8 cellular contexts compared by ENCODE assay signal in genomic region chr2:6917761-6918421, GRCh38. TPM values are rescaled to one million over a fixed set of nuclear protein-coding genes. Genes with fewer than 3 reads are reported as not detected.
DNase-seq lines count a peak whose midpoint lies in the region; ATAC-seq and TF ChIP-seq lines count a peak whose summit lies in the region.

No MANE protein-coding gene starts in this region.

- CTCF ChIA-PET in mammary epithelial cell (lab: Charles Lee; ENCODE audit: low non-redundant PET), result no interaction called here

- H3K36me3 ChIP-seq in mammary epithelial cell (ENCODE audit: insufficient read depth, low read length), result no peaks in the 10 kb centered on the region
- H3K36me3 ChIP-seq in lung (ENCODE audit: control insufficient read depth in 2 of 2, insufficient read depth in 2 of 2, low read length in 2 of 2), result no peaks in the 10 kb centered on the region

- H3K4me3 ChIP-seq in mammary epithelial cell (replicated peaks in 1 of 3; ENCODE audit: insufficient read depth in 1 of 3, low read depth in 2 of 3, low read length in 3 of 3) (peak overlapping the region in 2 of 3 experiments; percentile 50 to 68), lung (peak overlapping the region; percentile 83)

- H4K20me1 ChIP-seq in mammary epithelial cell (ENCODE audit: insufficient read depth, low read length), result no peaks in the 10 kb centered on the region

- no peaks in the 10 kb centered on the region for H3K36me3 Mint-ChIP-seq in CD14-positive monocyte
- peaks cover 14% of the 10 kb centered on the region for H3K36me3 Mint-ChIP-seq in type B pancreatic cell

- ATAC-seq in GM19455 (IDR thresholded peaks at IDR 0.05; ENCODE audit: unreplicated experiment) (peak; percentile 33), lung (ENCODE audit: insufficient read depth, low FRiP score) (no peak)

- H3K27me3 ChIP-seq in mammary epithelial cell (ENCODE audit: insufficient read depth, low read length) (no peaks in the 10 kb centered on the region), lung (ENCODE audit: control insufficient read depth, insufficient read depth) (no peaks in the 10 kb centered on the region)

- H3K79me2 ChIP-seq in mammary epithelial cell (ENCODE audit: insufficient read depth, low read length), result no peaks in the 10 kb centered on the region

- H3K27ac Mint-ChIP-seq in CD14-positive monocyte (peak overlapping the region in 1 of 7 donors; percentile 30), type B pancreatic cell (no peak overlapping the region)

- TF ChIP-seq RAD21 in Ishikawa (IDR thresholded peaks at IDR 0.05; ENCODE audit: low read depth), result no peak

- peaks cover 1 to 15% (median 11%) of the 10 kb centered on the region in 3 donors for H3K27me3 Mint-ChIP-seq in CD14-positive monocyte (ENCODE audit: low read depth in 3 of 3)
- no peaks in the 10 kb centered on the region for H3K27me3 Mint-ChIP-seq in type B pancreatic cell

- peak overlapping the region; percentile 48 for H3K9ac ChIP-seq in mammary epithelial cell (ENCODE audit: insufficient read depth, low read length)

- H3K9me3 ChIP-seq in mammary epithelial cell (replicated peaks; ENCODE audit: insufficient read depth, low read length) (no peaks in the 10 kb centered on the region), lung (ENCODE audit: control insufficient read depth in 2 of 2, insufficient read depth in 1 of 2, low read length in 1 of 2) (no peaks in the 10 kb centered on the region)

- in situ Hi-C loops in mammary epithelial cell (cut with MboI; ENCODE audit: low sequenced_read_pairs in 2 of 2), result no loop called here
- in situ Hi-C loops in G401 (cut with HindIII; ENCODE audit: low sequenced_read_pairs), result no loop called here

- 10% methylated on average over 2 of the region's 68 CpGs for WGBS in mammary epithelial cell (ENCODE audit: low coverage, missing lambda C conversion rate)
- WGBS in lung, 2 donors, result 0 to 1% methylated on average over 36 to 68 of the region's 68 CpGs

- H2AFZ ChIP-seq in mammary epithelial cell (ENCODE audit: low read depth, low read length), result peak overlapping the region; percentile 90

- peak overlapping the region; percentile 99 for H3K4me2 ChIP-seq in mammary epithelial cell (ENCODE audit: insufficient read depth, low read depth, low read length)

- TF ChIP-seq EP300 in Ishikawa (IDR thresholded peaks at IDR 0.05; ENCODE audit: borderline replicate concordance), result no peak

- no peak for DNase-seq in CD14-positive monocyte (ENCODE audit: low spot score)
- no peak for DNase-seq in mammary epithelial cell
- DNase-seq in lung (ENCODE audit: low spot score), result no peak
- DNase-seq in type B pancreatic cell (ENCODE audit: extremely low spot score, unreplicated experiment), result no peak
- DNase-seq in CD1c-positive myeloid dendritic cell (ENCODE audit: extremely low spot score), result no peak
- DNase-seq in G401 (ENCODE audit: low spot score), result no peak

- H3K4me3 Mint-ChIP-seq in CD14-positive monocyte, result peak overlapping the region; percentile 74 to 79
- peak overlapping the region; percentile 82 for H3K4me3 Mint-ChIP-seq in type B pancreatic cell

- no TSS peak for BruUV-seq in mammary epithelial cell (replicated peaks; lab: Mats Ljungman, UMichigan)

- intact Hi-C loops in CD14-positive monocyte (cut with micrococcal nuclease) (loop anchor here in 1 of 2 donors (10.0 kb wide), 1 partner anchor 87 kb away; no protein-coding TSS in a partner anchor), mammary epithelial cell (cut with micrococcal nuclease) (no loop called here)

- H3K4me1 ChIP-seq in mammary epithelial cell (ENCODE audit: insufficient read depth, low read length), result peaks cover 6% of the 10 kb centered on the region
- peaks cover 12 to 15% of the 10 kb centered on the region in 2 donors for H3K4me1 ChIP-seq in lung (ENCODE audit: control insufficient read depth in 2 of 2, insufficient read depth in 2 of 2, low read length in 2 of 2)

- peaks cover 12% of the 10 kb centered on the region for H3K4me1 Mint-ChIP-seq in CD14-positive monocyte
- H3K4me1 Mint-ChIP-seq in type B pancreatic cell (ENCODE audit: unreplicated experiment), result peaks cover 28% of the 10 kb centered on the region

- TF ChIP-seq CTCF in CD14-positive monocyte (IDR thresholded peaks at IDR 0.05), result no peak
- TF ChIP-seq CTCF in mammary epithelial cell (conservative IDR thresholded peaks at IDR 0.05 in 1 of 2, IDR thresholded peaks at IDR 0.05 in 1 of 2; ENCODE audit: extremely low read depth in 1 of 2, insufficient read depth in 1 of 2, low read depth in 1 of 2, low read length in 2 of 2), result no peak
- no peak for TF ChIP-seq CTCF in lung (IDR thresholded peaks at IDR 0.05; ENCODE audit: control extremely low read depth, extremely low read depth)
- TF ChIP-seq CTCF in type B pancreatic cell (conservative IDR thresholded peaks at IDR 0.05), result peak; percentile 49

- H3K27ac ChIP-seq in mammary epithelial cell (ENCODE audit: insufficient read depth, low read depth, low read length) (no peak overlapping the region), lung (ENCODE audit: low read depth in 1 of 2, low read length in 1 of 2) (peak overlapping the region; percentile 77 to 85)

- H3K9me3 Mint-ChIP-seq in CD14-positive monocyte (peaks cover 0 to 3% (median 0%) of the 10 kb centered on the region in 7 donors), type B pancreatic cell (no peaks in the 10 kb centered on the region)

- dilution Hi-C loops in mammary epithelial cell (cut with HindIII; ENCODE audit: low sequenced_read_pairs), result no loop called here

TF ChIP-seq in Ishikawa, 13 proteins besides CTCF, POLR2A, EP300 and RAD21:
- no peak for TF ChIP-seq TEAD4 (IDR thresholded peaks at IDR 0.05)
- TF ChIP-seq ZBTB7A (IDR thresholded peaks at IDR 0.05; ENCODE audit: low read depth), result peak; percentile 60; the same call in 1 of the 2 replicates
- TF ChIP-seq REST (IDR thresholded peaks at IDR 0.05; ENCODE audit: low read depth), result no peak

RNA-seq across cellular contexts. Expression of gene RNF144A, which starts 0.7 kb away (rescaled TPM):
- polyA plus RNA-seq in CD14-positive monocyte, result under 1 TPM; 0.30 to 0.68 TPM
- total RNA-seq in mammary epithelial cell, result 1 to 10 TPM; 1.4 to 1.7 TPM
- 1.6 TPM for polyA plus RNA-seq in mammary epithelial cell
- 2.6 TPM for polyA minus RNA-seq in mammary epithelial cell
- total RNA-seq in lung, result 10 to 100 TPM in 1 of 2 donors, 1 to 10 TPM in 1; 8.4 to 25.3 TPM
- polyA plus RNA-seq in lung, result 1 to 10 TPM; 2.7 to 3.2 TPM
- total RNA-seq in type B pancreatic cell (ENCODE audit: low replicate concordance), result 23.2 and 35.6 TPM in 2 replicates
- total RNA-seq in G401 (2014; rRNA removed; shearing (Covaris generic)), result 3.3 and 13.4 TPM in 2 replicates

RNA-seq across cellular contexts. Expression of gene RSAD2, which starts 40.3 kb away (rescaled TPM):
- polyA plus RNA-seq in CD14-positive monocyte, result 10 to 100 TPM; 10.3 to 12.6 TPM
- total RNA-seq in mammary epithelial cell, result under 1 TPM; under 0.01 to 0.21 TPM
- 0.02 TPM for polyA plus RNA-seq in mammary epithelial cell
- not detected for polyA minus RNA-seq in mammary epithelial cell
- 10 to 100 TPM; 11.5 to 13.2 TPM for total RNA-seq in lung
- 10 to 100 TPM in 1 of 2 donors, 1 to 10 TPM in 1; 3.3 to 12.4 TPM for polyA plus RNA-seq in lung
- total RNA-seq in type B pancreatic cell (ENCODE audit: low replicate concordance), result 3.3 and 3.4 TPM in 2 replicates
- total RNA-seq in G401 (2014; rRNA removed; shearing (Covaris generic)), result not detected in 2 replicates

RNA-seq across cellular contexts. Expression of gene CMPK2, which starts 52.2 kb away (rescaled TPM):
- polyA plus RNA-seq in CD14-positive monocyte, result 10 to 100 TPM; 17.0 to 18.1 TPM
- under 1 TPM; 0.26 to 0.50 TPM for total RNA-seq in mammary epithelial cell
- 0.12 TPM for polyA plus RNA-seq in mammary epithelial cell
- polyA minus RNA-seq in mammary epithelial cell, result not detected
- 10 to 100 TPM; 10.6 to 14.8 TPM for total RNA-seq in lung
- 10 to 100 TPM in 1 of 2 donors, 1 to 10 TPM in 1; 5.7 to 11.8 TPM for polyA plus RNA-seq in lung
- 4.4 and 7.2 TPM in 2 replicates for total RNA-seq in type B pancreatic cell (ENCODE audit: low replicate concordance)
- total RNA-seq in G401 (2014; rRNA removed; shearing (Covaris generic)), result not detected in 2 replicates
